ENCODE assay signal across 17 cellular contexts in the genomic region with DNA sequence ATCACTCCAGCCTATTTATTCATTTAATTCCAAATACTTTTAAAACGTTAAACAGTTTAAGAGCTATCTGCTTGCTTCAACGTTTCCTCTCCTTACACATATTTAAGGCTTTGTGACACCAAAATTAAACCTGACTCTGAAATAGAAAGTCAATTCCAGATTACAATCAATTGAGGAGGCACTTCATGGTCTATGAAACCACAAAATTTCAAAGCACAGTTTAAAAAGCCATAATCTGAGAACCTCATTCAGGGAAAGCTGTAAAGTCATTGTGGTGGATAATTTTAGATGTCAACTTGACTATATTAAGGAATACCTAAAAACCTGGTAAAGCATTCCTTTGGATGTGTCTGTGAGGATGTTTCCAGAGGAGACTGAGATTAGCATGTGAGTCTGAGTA. TPM values are rescaled to one million over a fixed set of nuclear protein-coding genes. Genes with fewer than 3 reads are reported as not detected.
A peak's percentile ranks its signal among the peaks of the same experiment; 100 is the strongest.
DNase-seq lines count a peak whose midpoint lies in the region; ATAC-seq, FAIRE-seq and TF ChIP-seq lines count a peak whose summit lies in the region.
"Had no signal": no experiment of that assay in that cellular context is flagged by ENCODE, and none has a peak within 500 bp of the region (broad histone marks: within the 10 kb centered on the region; RNA-seq: fewer than 3 reads in every experiment).

No MANE protein-coding gene starts in this region.

- intact Hi-C loops in uterus (cut with DNase I; ENCODE audit: low total_unique reads), result no loop called here
- intact Hi-C loops in pancreas (cut with DNase I), result no loop called here

- H3K27me3 ChIP-seq in uterus (no peaks in the 10 kb centered on the region), pancreas (no peaks in the 10 kb centered on the region)
- H3K27me3 ChIP-seq: heart right ventricle, upper lobe of left lung had no signal

- no peak overlapping the region for H3K4me3 ChIP-seq in uterus
- no peak overlapping the region for H3K4me3 ChIP-seq in pancreas
- H3K4me3 ChIP-seq: heart right ventricle, upper lobe of left lung had no signal

- DNase-seq in activated T-cell treated with anti-CD3 and anti-CD28 coated beads, Interleukin-2, amount 50 U/mL, for 24 hours, result no peak
- DNase-seq in activated T-cell treated with anti-CD3 and anti-CD28 coated beads for 4 hours, result no peak
- peak; percentile 35 for DNase-seq in KBM-7
- DNase-seq in naive thymus-derived CD8-positive, alpha-beta T cell, result peak in 1 of 10 donors; percentile 18
- no peak for DNase-seq in NCI-H187 treated with DMSO at 0.1 percent for 48 hours (lab: John Stamatoyannopoulos, UW)
- no peak for DNase-seq in uterus
- DNase-seq in pancreas, result no peak
- DNase-seq: amygdala; EL; heart right ventricle; NCI-H187; stimulated activated CD4-positive, alpha-beta T cell treated with anti-CD3 and anti-CD28 coated beads, Interleukin-12 subunit alpha, Interleukin-12 subunit beta, amount 100 ng/mL, for 4 hours; stimulated activated naive B cell treated with anti-CD40 and anti-IgM and Interleukin-4, amounts not matched to agents 10 μg/mL and 1 μg/mL and 100 μg/mL, for 72 hours; upper lobe of left lung had no signal

- no peak for FAIRE-seq in pancreas (lab: Jason Lieb, UNC)
- FAIRE-seq: islet of Langerhans had no signal

- no peaks in the 10 kb centered on the region for H3K9me3 ChIP-seq in uterus
- H3K9me3 ChIP-seq in pancreas, result no peaks in the 10 kb centered on the region
- H3K9me3 ChIP-seq: heart right ventricle, upper lobe of left lung had no signal

- 43 to 58% methylated on average over 2 of the region's 2 CpGs for WGBS in pancreas, 2 donors

- H3K4me1 ChIP-seq in uterus (peaks cover 0 to 4% of the 10 kb centered on the region in 2 donors), pancreas (peaks cover 5 to 41% (median 24%) of the 10 kb centered on the region in 3 donors)

- peaks cover 85% of the 10 kb centered on the region for H3K4me1 Mint-ChIP-seq in activated T-cell treated with anti-CD3 and anti-CD28 coated beads, Interleukin-2, amount 50 U/mL, for 24 hours (ENCODE audit: low read depth)
- H3K4me1 Mint-ChIP-seq in activated T-helper 17 cell treated with anti-CD3 and anti-CD28 coated beads, Interleukin-2, amount 50 U/mL, for 72 hours, result peaks cover 43% of the 10 kb centered on the region
- H3K4me1 Mint-ChIP-seq in naive thymus-derived CD8-positive, alpha-beta T cell, result peaks cover 24 to 85% (median 77%) of the 10 kb centered on the region in 4 donors

- H3K36me3 Mint-ChIP-seq in activated T-cell treated with anti-CD3 and anti-CD28 coated beads, Interleukin-2, amount 50 U/mL, for 24 hours (ENCODE audit: low read depth), result peaks cover 10% of the 10 kb centered on the region
- H3K36me3 Mint-ChIP-seq in activated T-helper 17 cell treated with anti-CD3 and anti-CD28 coated beads, Interleukin-2, amount 50 U/mL, for 72 hours (ENCODE audit: low read depth), result peaks cover 6% of the 10 kb centered on the region
- peaks cover 0 to 10% (median 0%) of the 10 kb centered on the region in 3 donors for H3K36me3 Mint-ChIP-seq in naive thymus-derived CD8-positive, alpha-beta T cell

- H3K36me3 ChIP-seq in uterus, result no peaks in the 10 kb centered on the region
- H3K36me3 ChIP-seq in pancreas, result no peaks in the 10 kb centered on the region
- H3K36me3 ChIP-seq: heart right ventricle, upper lobe of left lung had no signal

- TF ChIP-seq CTCF in uterus (IDR thresholded peaks at IDR 0.05) (no peak), pancreas (IDR thresholded peaks at IDR 0.05) (no peak)

- no peak for ATAC-seq in activated T-helper 17 cell treated with anti-CD3 and anti-CD28 coated beads, Interleukin-2, amount 50 U/mL, for 72 hours (replicated peaks)
- peak; percentile 50 to 62 for ATAC-seq in naive thymus-derived CD8-positive, alpha-beta T cell
- no peak for ATAC-seq in pancreas
- ATAC-seq: heart right ventricle; stimulated activated naive B cell treated with anti-CD40 and anti-IgM and Interleukin-4, amounts not matched to agents 10 μg/mL and 1 μg/mL and 100 μg/mL, for 72 hours had no signal

- H3K27ac ChIP-seq in uterus, result no peak overlapping the region
- H3K27ac ChIP-seq in pancreas, result no peak overlapping the region
- H3K27ac ChIP-seq: heart right ventricle, upper lobe of left lung had no signal

- in situ Hi-C loops in KBM-7 (cut with MboI; ENCODE audit: low pct_unique_long_range_greater_than_20kb, low sequenced_read_pairs), result no loop called here

- POLR2A ChIA-PET in naive thymus-derived CD8-positive, alpha-beta T cell (lab: Charles Lee), result no interaction called here

- no peaks in the 10 kb centered on the region for H3K27me3 Mint-ChIP-seq in activated T-cell treated with anti-CD3 and anti-CD28 coated beads, Interleukin-2, amount 50 U/mL, for 24 hours
- H3K27me3 Mint-ChIP-seq in activated T-helper 17 cell treated with anti-CD3 and anti-CD28 coated beads, Interleukin-2, amount 50 U/mL, for 72 hours, result no peaks in the 10 kb centered on the region
- no peaks in the 10 kb centered on the region for H3K27me3 Mint-ChIP-seq in naive thymus-derived CD8-positive, alpha-beta T cell
- H3K27me3 Mint-ChIP-seq: stimulated activated naive B cell treated with anti-CD40 and anti-IgM and Interleukin-4, amounts not matched to agents 10 μg/mL and 1 μg/mL and 100 μg/mL, for 72 hours had no signal

- no peak for TF ChIP-seq POLR2A in uterus (IDR thresholded peaks at IDR 0.05)

- peak overlapping the region; percentile 45 for H3K27ac Mint-ChIP-seq in activated T-cell treated with anti-CD3 and anti-CD28 coated beads, Interleukin-2, amount 50 U/mL, for 24 hours
- no peak overlapping the region for H3K27ac Mint-ChIP-seq in activated T-helper 17 cell treated with anti-CD3 and anti-CD28 coated beads, Interleukin-2, amount 50 U/mL, for 72 hours
- peak overlapping the region in 3 of 10 donors; percentile 2 to 43 (median 19) for H3K27ac Mint-ChIP-seq in naive thymus-derived CD8-positive, alpha-beta T cell
- H3K27ac Mint-ChIP-seq: nephron had no signal

- no peaks in the 10 kb centered on the region for H3K9me3 Mint-ChIP-seq in activated T-cell treated with anti-CD3 and anti-CD28 coated beads, Interleukin-2, amount 50 U/mL, for 24 hours
- no peaks in the 10 kb centered on the region for H3K9me3 Mint-ChIP-seq in activated T-helper 17 cell treated with anti-CD3 and anti-CD28 coated beads, Interleukin-2, amount 50 U/mL, for 72 hours
- no peaks in the 10 kb centered on the region for H3K9me3 Mint-ChIP-seq in naive thymus-derived CD8-positive, alpha-beta T cell
- H3K9me3 Mint-ChIP-seq: nephron had no signal

- H3K4me3 Mint-ChIP-seq in activated T-cell treated with anti-CD3 and anti-CD28 coated beads, Interleukin-2, amount 50 U/mL, for 24 hours, result peak overlapping the region; percentile 25
- H3K4me3 Mint-ChIP-seq in activated T-helper 17 cell treated with anti-CD3 and anti-CD28 coated beads, Interleukin-2, amount 50 U/mL, for 72 hours, result peak overlapping the region; percentile 11
- H3K4me3 Mint-ChIP-seq in naive thymus-derived CD8-positive, alpha-beta T cell, result peak overlapping the region in 9 of 10 donors; percentile 1 to 64 (median 51)
- H3K4me3 Mint-ChIP-seq: nephron had no signal

RNA-seq across cellular contexts. Expression of gene SNX13, which starts 6.2 kb away (rescaled TPM):
- total RNA-seq in activated T-helper 17 cell treated with anti-CD3 and anti-CD28 coated beads, Interleukin-2, amount 50 U/mL, for 72 hours, result 10 to 100 TPM; 20.6 to 23.5 TPM
- 10 to 100 TPM; 37.5 to 45.7 TPM for total RNA-seq in naive thymus-derived CD8-positive, alpha-beta T cell
- polyA plus RNA-seq in naive thymus-derived CD8-positive, alpha-beta T cell, result 10 to 100 TPM in 1 of 3 donors, 1 to 10 TPM in 2; 8.6 to 10.7 (median 9.9) TPM
- total RNA-seq in uterus (100 to 1,000 TPM in 2 of 4 donors, 10 to 100 TPM in 2; 26.9 to 222 (median 91.2) TPM), pancreas (10 to 100 TPM; 17.8 to 31.4 (median 25.9) TPM)
- polyA plus RNA-seq in pancreas, result 1 to 10 TPM; 5.0 to 9.3 TPM

Comparison
In these comparisons a context has a peak if more than half of its experiments do, and no peak if none do; other contexts are left out.
1. ATAC-seq: peak in naive thymus-derived CD8-positive, alpha-beta T cell (2 of 2); none in activated T-helper 17 cell treated with anti-CD3 and anti-CD28 coated beads, Interleukin-2, amount 50 U/mL, for 72 hours (single experiment) and pancreas (0 of 4).
2. Peak in every context shown above with its lines, with median percentiles within 50 percentile points of each other: H3K4me3 Mint-ChIP-seq.